In the genomic region with DNA sequence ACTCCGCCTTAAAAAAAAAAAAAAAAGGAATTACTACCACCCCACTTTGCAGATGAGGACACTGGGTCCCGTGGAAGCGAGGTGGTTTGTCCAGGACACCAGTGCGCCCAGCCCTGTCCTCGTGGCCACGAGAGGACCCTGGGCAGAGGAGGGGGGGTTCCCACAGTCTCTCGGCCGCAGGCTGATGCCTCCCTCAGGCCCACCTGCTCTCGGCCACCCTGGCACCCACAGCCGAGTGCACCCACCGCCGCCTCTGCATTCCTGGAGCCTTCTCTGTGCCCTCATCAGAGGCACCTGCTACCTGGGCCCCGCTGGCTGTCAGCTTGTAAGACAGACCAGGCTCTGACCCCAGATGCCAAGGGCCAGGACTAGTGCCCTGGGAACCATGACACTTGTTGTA, we compare ENCODE assay signal across 38 cellular contexts. TPM values are rescaled to one million over a fixed set of nuclear protein-coding genes. Genes with fewer than 3 reads are reported as not detected.
"Had no signal": no experiment of that assay in that cellular context is flagged by ENCODE, and none has a peak within 500 bp of the region (broad histone marks: within the 10 kb centered on the region; RNA-seq: fewer than 3 reads in every experiment).

No MANE protein-coding gene starts in this region.

- H3K27ac Mint-ChIP-seq: activated B cell treated with CpG ODN at 0.5 μM for 24 hours; activated CD4-positive, alpha-beta memory T cell treated with anti-CD3 and anti-CD28 coated beads for 36 hours; activated CD4-positive, alpha-beta T cell treated with anti-CD3 and anti-CD28 coated beads, Interleukin-2, amount 10 ng/mL, durations not matched to agents 24 days and 14 days; activated CD8-positive, alpha-beta T cell treated with anti-CD3 and anti-CD28 coated beads for 36 hours; activated naive CD4-positive, alpha-beta T cell treated with anti-CD3 and anti-CD28 coated beads for 36 hours; activated naive CD4-positive, alpha-beta T cell treated with anti-CD3 and anti-CD28 coated beads, Interleukin-2, amount 50 U/mL, for 72 hours; activated naive CD8-positive, alpha-beta T cell treated with anti-CD3 and anti-CD28 coated beads for 36 hours; activated T-cell treated with anti-CD3 and anti-CD28 coated beads, Interleukin-2, amount 50 U/mL, for 72 hours; activated T-helper 1 cell treated with anti-CD3 and anti-CD28 coated beads, Interleukin-12 subunit alpha, Interleukin-12 subunit beta, Interleukin-2, Interleukin-4 antibody, amounts not matched to agents 30 ng/mL and 10 ng/mL and 1 ng/mL, durations not matched to agents 14 hours and 24 hours and 36 hours; activated T-helper 17 cell treated with anti-CD3 and anti-CD28 coated beads, Interleukin-2, amount 50 U/mL, for 72 hours; T-helper 1 cell treated with Interleukin-12 subunit alpha and Interleukin-12 subunit beta and Interleukin-4 antibody, amounts not matched to agents 30 μg/mL and 1 μg/mL, for 36 hours; T-helper 2 cell treated with Interferon-gamma antibody and Interleukin-4, amounts not matched to agents 5 μg/mL and 100 μg/mL, for 36 hours had no signal

- H3K4me1 Mint-ChIP-seq: activated B cell treated with CpG ODN at 0.5 μM for 24 hours; activated CD4-positive, alpha-beta T cell treated with anti-CD3 and anti-CD28 coated beads, Interleukin-2, amount 10 ng/mL, durations not matched to agents 24 days and 14 days; activated naive CD8-positive, alpha-beta T cell treated with anti-CD3 and anti-CD28 coated beads for 36 hours had no signal

- H3K27ac ChIP-seq: adrenal gland, body of pancreas, brain microvascular endothelial cell, breast epithelium, VCaP had no signal

- H3K9me3 ChIP-seq: adrenal gland, body of pancreas, breast epithelium had no signal

- ATAC-seq: activated CD8-positive, alpha-beta T cell treated with anti-CD3 and anti-CD28 coated beads for 36 hours; activated naive CD4-positive, alpha-beta T cell treated with anti-CD3 and anti-CD28 coated beads, Interleukin-2, amount 50 U/mL, for 72 hours; activated T-cell treated with anti-CD3 and anti-CD28 coated beads, Interleukin-2, amount 50 U/mL, for 4 hours; activated T-cell treated with anti-CD3 and anti-CD28 coated beads, Interleukin-2, amount 50 U/mL, for 72 hours; activated T-helper 17 cell treated with anti-CD3 and anti-CD28 coated beads, Interleukin-2, amount 50 U/mL, for 72 hours; body of pancreas had no signal

- H3K4me1 ChIP-seq: adrenal gland, body of pancreas, breast epithelium had no signal

- DNase-seq: activated B cell treated with CpG ODN at 0.5 μM for 24 hours; activated CD4-positive, alpha-beta memory T cell treated with anti-CD3 and anti-CD28 coated beads for 36 hours; activated CD4-positive, alpha-beta T cell treated with anti-CD3 and anti-CD28 coated beads for 4 hours; activated CD4-positive, alpha-beta T cell treated with anti-CD3 and anti-CD28 coated beads, Interleukin-2, amount 10 ng/mL, durations not matched to agents 24 days and 14 days; activated CD4-positive, alpha-beta T cell treated with anti-CD3 and anti-CD28 coated beads, Interleukin-2, amount 50 U/mL, for 1 hour; activated CD4-positive, alpha-beta T cell treated with anti-CD3 and anti-CD28 coated beads, Interleukin-2, amount 50 U/mL, for 4 hours; activated CD4-positive, CD25-positive, alpha-beta regulatory T cell treated with anti-CD3 and anti-CD28 coated beads, Interleukin-2, amount 50 U/mL, for 72 hours; activated CD8-positive, alpha-beta memory T cell treated with anti-CD3 and anti-CD28 coated beads, Interleukin-2, amount 50 U/mL, for 4 hours; activated CD8-positive, alpha-beta T cell treated with anti-CD3 and anti-CD28 coated beads for 36 hours; activated effector memory CD4-positive, alpha-beta T cell treated with anti-CD3 and anti-CD28 coated beads, Interleukin-2, amount 50 U/mL, for 16 hours; activated gamma-delta T cell treated with Interleukin-2 at 50 U/mL for 16 hours; activated naive CD4-positive, alpha-beta T cell; activated naive CD4-positive, alpha-beta T cell treated with anti-CD3 and anti-CD28 coated beads for 36 hours; activated naive CD4-positive, alpha-beta T cell treated with anti-CD3 and anti-CD28 coated beads, Interleukin-2, amount 50 U/mL, for 16 hours; activated naive CD8-positive, alpha-beta T cell treated with anti-CD3 and anti-CD28 coated beads for 36 hours; activated T-cell treated with anti-CD3 and anti-CD28 coated beads for 4 hours; activated T-cell treated with anti-CD3 and anti-CD28 coated beads, Interleukin-2, amount 50 U/mL, for 1 hour; activated T-cell treated with anti-CD3 and anti-CD28 coated beads, Interleukin-2, amount 50 U/mL, for 4 hours; activated T-cell treated with anti-CD3 and anti-CD28 coated beads, Interleukin-2, amount 50 U/mL, for 72 hours; adrenal gland; amniotic stem cell; aorta; body of pancreas; brain microvascular endothelial cell; central memory CD4-positive, alpha-beta T cell; T-helper 1 cell; T-helper 2 cell; T-helper 9 cell had no signal

- H3K36me3 ChIP-seq: adrenal gland, brain microvascular endothelial cell, breast epithelium had no signal

- H3K27me3 Mint-ChIP-seq: activated CD4-positive, alpha-beta T cell treated with anti-CD3 and anti-CD28 coated beads, Interleukin-2, amount 10 ng/mL, durations not matched to agents 24 days and 14 days; activated T-helper 17 cell treated with anti-CD3 and anti-CD28 coated beads, Interleukin-2, amount 50 U/mL, for 72 hours had no signal

- H3K27me3 ChIP-seq: adrenal gland, body of pancreas, brain microvascular endothelial cell, breast epithelium had no signal

- H3K36me3 Mint-ChIP-seq: activated CD4-positive, alpha-beta memory T cell treated with anti-CD3 and anti-CD28 coated beads for 36 hours; activated naive CD8-positive, alpha-beta T cell treated with anti-CD3 and anti-CD28 coated beads for 36 hours had no signal

- H3K4me3 Mint-ChIP-seq: activated B cell treated with CpG ODN at 0.5 μM for 24 hours; activated CD4-positive, alpha-beta memory T cell treated with anti-CD3 and anti-CD28 coated beads for 36 hours; activated CD4-positive, alpha-beta T cell treated with anti-CD3 and anti-CD28 coated beads, Interleukin-2, amount 10 ng/mL, durations not matched to agents 24 days and 14 days; activated CD8-positive, alpha-beta T cell treated with anti-CD3 and anti-CD28 coated beads for 36 hours; activated naive CD4-positive, alpha-beta T cell treated with anti-CD3 and anti-CD28 coated beads for 36 hours; activated naive CD8-positive, alpha-beta T cell treated with anti-CD3 and anti-CD28 coated beads for 36 hours; activated T-cell treated with anti-CD3 and anti-CD28 coated beads, Interleukin-2, amount 50 U/mL, for 4 hours; activated T-cell treated with anti-CD3 and anti-CD28 coated beads, Interleukin-2, amount 50 U/mL, for 72 hours; activated T-helper 1 cell treated with anti-CD3 and anti-CD28 coated beads, Interleukin-12 subunit alpha, Interleukin-12 subunit beta, Interleukin-2, Interleukin-4 antibody, amounts not matched to agents 30 ng/mL and 10 ng/mL and 1 ng/mL, durations not matched to agents 14 hours and 24 hours and 36 hours; activated T-helper 17 cell treated with anti-CD3 and anti-CD28 coated beads, Interleukin-2, amount 50 U/mL, for 72 hours; T-helper 1 cell treated with Interleukin-12 subunit alpha and Interleukin-12 subunit beta and Interleukin-4 antibody, amounts not matched to agents 30 μg/mL and 1 μg/mL, for 36 hours; T-helper 2 cell treated with Interferon-gamma antibody and Interleukin-4, amounts not matched to agents 5 μg/mL and 100 μg/mL, for 36 hours had no signal

- H3K4me3 ChIP-seq: adrenal gland, body of pancreas, breast epithelium had no signal

- H3K9me3 Mint-ChIP-seq: activated T-cell treated with anti-CD3 and anti-CD28 coated beads, Interleukin-2, amount 50 U/mL, for 4 hours had no signal

RNA-seq across cellular contexts. Expression of gene PVALEF, which starts 28.1 kb away (rescaled TPM):
- total RNA-seq: activated B cell treated with CpG ODN at 0.5 μM for 24 hours; activated CD4-positive, alpha-beta memory T cell treated with anti-CD3 and anti-CD28 coated beads for 36 hours; activated CD4-positive, alpha-beta T cell treated with anti-CD3 and anti-CD28 coated beads, Interleukin-2, amount 10 ng/mL, durations not matched to agents 24 days and 14 days; activated CD8-positive, alpha-beta memory T cell treated with anti-CD3 and anti-CD28 coated beads for 36 hours; activated CD8-positive, alpha-beta T cell treated with anti-CD3 and anti-CD28 coated beads for 36 hours; activated naive CD4-positive, alpha-beta T cell treated with anti-CD3 and anti-CD28 coated beads for 36 hours; activated naive CD4-positive, alpha-beta T cell treated with anti-CD3 and anti-CD28 coated beads, Interleukin-2, amount 50 U/mL, for 72 hours; activated naive CD8-positive, alpha-beta T cell treated with anti-CD3 and anti-CD28 coated beads for 36 hours; activated T-cell treated with anti-CD3 and anti-CD28 coated beads, Interleukin-2, amount 50 U/mL, for 4 hours; activated T-cell treated with anti-CD3 and anti-CD28 coated beads, Interleukin-2, amount 50 U/mL, for 72 hours; activated T-helper 1 cell treated with anti-CD3 and anti-CD28 coated beads, Interleukin-12 subunit alpha, Interleukin-12 subunit beta, Interleukin-2, Interleukin-4 antibody, amounts not matched to agents 30 ng/mL and 10 ng/mL and 1 ng/mL, durations not matched to agents 14 hours and 24 hours and 36 hours; activated T-helper 17 cell treated with anti-CD3 and anti-CD28 coated beads, Interleukin-2, amount 50 U/mL, for 72 hours; adrenal gland; aorta; astrocyte; body of pancreas; breast epithelium; cardiac septum had no signal
- polyA plus RNA-seq: adrenal gland, aorta had no signal
